In genomic region chr18:3541549-3542386, GRCh38 we compare ENCODE assay signal across 9 cellular contexts.
A peak's percentile ranks its signal among the peaks of the same experiment; 100 is the strongest.
DNase-seq lines count a peak whose midpoint lies in the region; ATAC-seq and TF ChIP-seq lines count a peak whose summit lies in the region.
"Had no signal": no experiment of that assay in that cellular context is flagged by ENCODE, and none has a peak within 500 bp of the region (broad histone marks: within the 10 kb centered on the region; RNA-seq: fewer than 3 reads in every experiment).

No MANE protein-coding gene starts in this region.

- no peak for DNase-seq in left ventricle myocardium inferior
- no peak for DNase-seq in activated CD4-positive, CD25-positive, alpha-beta regulatory T cell (lab: John Stamatoyannopoulos, UW)
- DNase-seq in COLO829 (ENCODE audit: low spot score), result no peak
- DNase-seq: activated naive CD8-positive, alpha-beta T cell treated with anti-CD3 and anti-CD28 coated beads, Interleukin-2, amount 10 ng/mL, durations not matched to agents 7 days and 5 days; Peyer's patch had no signal

- H3K4me1 ChIP-seq in mucosa of stomach (ENCODE audit: control insufficient read depth, insufficient read depth, low read length), result peaks cover 22% of the 10 kb centered on the region
- H3K4me1 ChIP-seq in left ventricle myocardium inferior, result no peaks in the 10 kb centered on the region
- H3K4me1 ChIP-seq: Peyer's patch had no signal

- ATAC-seq in GM18907 (IDR thresholded peaks at IDR 0.05; ENCODE audit: unreplicated experiment) (peak; percentile 98), GM21723 (IDR thresholded peaks at IDR 0.05; ENCODE audit: unreplicated experiment) (peak; percentile 92), HG03575 (IDR thresholded peaks at IDR 0.05; ENCODE audit: extremely low read depth, insufficient number of reproducible peaks, low FRiP score, unreplicated experiment) (peak; percentile 39)

- H3K9ac ChIP-seq in mucosa of stomach (ENCODE audit: low read length), result peak overlapping the region; percentile 12

- no peak overlapping the region for H3K27ac ChIP-seq in left ventricle myocardium inferior (replicated peaks)

- H3K9me3 ChIP-seq in mucosa of stomach (ENCODE audit: control insufficient read depth, low read length) (no peaks in the 10 kb centered on the region), left ventricle myocardium inferior (replicated peaks) (no peaks in the 10 kb centered on the region)
- H3K9me3 ChIP-seq: Peyer's patch had no signal

- TF ChIP-seq CTCF in left ventricle myocardium inferior (IDR thresholded peaks at IDR 0.05; ENCODE audit: borderline replicate concordance), result no peak

- intact Hi-C loops in left ventricle myocardium inferior (cut with micrococcal nuclease), result no loop called here

- H3K4me3 ChIP-seq in mucosa of stomach (ENCODE audit: low read length) (no peak overlapping the region), left ventricle myocardium inferior (no peak overlapping the region)
- H3K4me3 ChIP-seq: Peyer's patch had no signal

- H3K27me3 ChIP-seq in mucosa of stomach (ENCODE audit: control insufficient read depth, insufficient read depth, low read length), result no peaks in the 10 kb centered on the region
- no peaks in the 10 kb centered on the region for H3K27me3 ChIP-seq in left ventricle myocardium inferior (ENCODE audit: low read depth)
- H3K27me3 ChIP-seq: Peyer's patch had no signal

- H3K36me3 ChIP-seq in mucosa of stomach (ENCODE audit: control insufficient read depth, insufficient read depth, low read length) (no peaks in the 10 kb centered on the region), left ventricle myocardium inferior (no peaks in the 10 kb centered on the region)
- H3K36me3 ChIP-seq: Peyer's patch had no signal

Comparison
In these comparisons a context has a peak if more than half of its experiments do, and no peak if none do; other contexts are left out.
1. ATAC-seq: peak in every context shown above with its lines; median percentile 98 in GM18907; 92 in GM21723; 39 in HG03575.